Comparison of ENCODE assay signal across 1 cellular context in genomic region chr16:57244767-57245471, GRCh38.
TF ChIP-seq lines count a peak whose summit lies in the region.

Gene ARL2BP (plus strand): TSS chr16:57245259. CDS start chr16:57245368, 109 bp downstream.

TF ChIP-seq in HepG2, 621 proteins besides CTCF, POLR2A, EP300 and RAD21 (continued from another document and continues in another):
- TF ChIP-seq MYC (CRISPR knock-in tag; IDR thresholded peaks at IDR 0.05; ENCODE audit: borderline replicate concordance) (peak; percentile 91), SP1 (IDR thresholded peaks at IDR 0.05) (no peak), SP1 (CRISPR knock-in tag; IDR thresholded peaks at IDR 0.05) (peak; percentile 76; the same call in 1 of the 2 replicates), ZSCAN29 (CRISPR knock-in tag; conservative IDR thresholded peaks at IDR 0.05) (peak; percentile 58; the same call in 1 of the 2 replicates), IKZF1 (IDR thresholded peaks at IDR 0.05) (no peak), ZNF883 (CRISPR knock-in tag; IDR thresholded peaks at IDR 0.05; ENCODE audit: not compliant biosample characterization) (peak; percentile 97), RAD51 (IDR thresholded peaks at IDR 0.05; ENCODE audit: borderline replicate concordance) (no peak), ZNF879 (CRISPR knock-in tag; IDR thresholded peaks at IDR 0.05) (0 out of 2 replicates have a peak, but pooled peaks have one; percentile 77), ZNF580 (CRISPR knock-in tag; IDR thresholded peaks at IDR 0.05; ENCODE audit: borderline replicate concordance, low read depth) (no peak), ZNF24 (IDR thresholded peaks at IDR 0.05) (0 out of 2 replicates have a peak, but pooled peaks have one; percentile 13), ZNF598 (CRISPR knock-in tag; IDR thresholded peaks at IDR 0.05; ENCODE audit: borderline replicate concordance) (peak; percentile 69; the same call in 1 of the 2 replicates), ZNF367 (CRISPR knock-in tag; IDR thresholded peaks at IDR 0.05; ENCODE audit: borderline replicate concordance) (no peak), ZNF101 (CRISPR knock-in tag; IDR thresholded peaks at IDR 0.05; ENCODE audit: borderline replicate concordance, low read depth) (no peak; the same call in 1 of the 2 replicates), MED13 (CRISPR knock-in tag; IDR thresholded peaks at IDR 0.05) (peak; percentile 53; the same call in 1 of the 2 replicates), ZBTB1 (CRISPR knock-in tag; IDR thresholded peaks at IDR 0.05; ENCODE audit: borderline replicate concordance) (peak; percentile 22; the same call in 1 of the 2 replicates), ZNF800 (CRISPR knock-in tag; IDR thresholded peaks at IDR 0.05) (peak; percentile 82), RBM39 (IDR thresholded peaks at IDR 0.05; ENCODE audit: low read depth, low read length, poor library complexity, severe bottlenecking) (no peak), ZNF124 (CRISPR knock-in tag; IDR thresholded peaks at IDR 0.05) (peak; percentile 40; the same call in 1 of the 2 replicates), EED (CRISPR knock-in tag; IDR thresholded peaks at IDR 0.05) (no peak), KLF13 (CRISPR knock-in tag; IDR thresholded peaks at IDR 0.05) (0 out of 2 replicates have a peak, but pooled peaks have one; percentile 75), ZNF20 (CRISPR knock-in tag; IDR thresholded peaks at IDR 0.05) (no peak), ZNF484 (CRISPR knock-in tag; IDR thresholded peaks at IDR 0.05; ENCODE audit: borderline replicate concordance, low read depth) (no peak), HIVEP1 (CRISPR knock-in tag; IDR thresholded peaks at IDR 0.05) (peak; percentile 66), ZNF790 (CRISPR knock-in tag; IDR thresholded peaks at IDR 0.05; ENCODE audit: borderline replicate concordance) (no peak), FOXA1 (IDR thresholded peaks at IDR 0.05) (no peak), FOXA1 (CRISPR knock-in tag; IDR thresholded peaks at IDR 0.05) (no peak), ZNF383 (CRISPR knock-in tag; IDR thresholded peaks at IDR 0.05; ENCODE audit: borderline replicate concordance) (no peak), GABPB1 (CRISPR knock-in tag; IDR thresholded peaks at IDR 0.05) (peak; percentile 83), TCF12 (IDR thresholded peaks at IDR 0.05) (no peak), TCF12 (CRISPR knock-in tag; IDR thresholded peaks at IDR 0.05) (no peak; the same call in 1 of the 2 replicates), NR2F6 (IDR thresholded peaks at IDR 0.05) (no peak), NR2F6 (CRISPR knock-in tag; IDR thresholded peaks at IDR 0.05) (peak; percentile 52), MAFG (CRISPR knock-in tag; IDR thresholded peaks at IDR 0.05) (no peak), SETDB1 (CRISPR knock-in tag; IDR thresholded peaks at IDR 0.05; ENCODE audit: borderline replicate concordance) (no peak), ZNF564 (CRISPR knock-in tag; IDR thresholded peaks at IDR 0.05) (peak; percentile 71; the same call in 1 of the 2 replicates), PAX8 (CRISPR knock-in tag; IDR thresholded peaks at IDR 0.05; ENCODE audit: borderline replicate concordance) (peak; percentile 85; the same call in 1 of the 2 replicates)
- TF ChIP-seq, protein P1, sequence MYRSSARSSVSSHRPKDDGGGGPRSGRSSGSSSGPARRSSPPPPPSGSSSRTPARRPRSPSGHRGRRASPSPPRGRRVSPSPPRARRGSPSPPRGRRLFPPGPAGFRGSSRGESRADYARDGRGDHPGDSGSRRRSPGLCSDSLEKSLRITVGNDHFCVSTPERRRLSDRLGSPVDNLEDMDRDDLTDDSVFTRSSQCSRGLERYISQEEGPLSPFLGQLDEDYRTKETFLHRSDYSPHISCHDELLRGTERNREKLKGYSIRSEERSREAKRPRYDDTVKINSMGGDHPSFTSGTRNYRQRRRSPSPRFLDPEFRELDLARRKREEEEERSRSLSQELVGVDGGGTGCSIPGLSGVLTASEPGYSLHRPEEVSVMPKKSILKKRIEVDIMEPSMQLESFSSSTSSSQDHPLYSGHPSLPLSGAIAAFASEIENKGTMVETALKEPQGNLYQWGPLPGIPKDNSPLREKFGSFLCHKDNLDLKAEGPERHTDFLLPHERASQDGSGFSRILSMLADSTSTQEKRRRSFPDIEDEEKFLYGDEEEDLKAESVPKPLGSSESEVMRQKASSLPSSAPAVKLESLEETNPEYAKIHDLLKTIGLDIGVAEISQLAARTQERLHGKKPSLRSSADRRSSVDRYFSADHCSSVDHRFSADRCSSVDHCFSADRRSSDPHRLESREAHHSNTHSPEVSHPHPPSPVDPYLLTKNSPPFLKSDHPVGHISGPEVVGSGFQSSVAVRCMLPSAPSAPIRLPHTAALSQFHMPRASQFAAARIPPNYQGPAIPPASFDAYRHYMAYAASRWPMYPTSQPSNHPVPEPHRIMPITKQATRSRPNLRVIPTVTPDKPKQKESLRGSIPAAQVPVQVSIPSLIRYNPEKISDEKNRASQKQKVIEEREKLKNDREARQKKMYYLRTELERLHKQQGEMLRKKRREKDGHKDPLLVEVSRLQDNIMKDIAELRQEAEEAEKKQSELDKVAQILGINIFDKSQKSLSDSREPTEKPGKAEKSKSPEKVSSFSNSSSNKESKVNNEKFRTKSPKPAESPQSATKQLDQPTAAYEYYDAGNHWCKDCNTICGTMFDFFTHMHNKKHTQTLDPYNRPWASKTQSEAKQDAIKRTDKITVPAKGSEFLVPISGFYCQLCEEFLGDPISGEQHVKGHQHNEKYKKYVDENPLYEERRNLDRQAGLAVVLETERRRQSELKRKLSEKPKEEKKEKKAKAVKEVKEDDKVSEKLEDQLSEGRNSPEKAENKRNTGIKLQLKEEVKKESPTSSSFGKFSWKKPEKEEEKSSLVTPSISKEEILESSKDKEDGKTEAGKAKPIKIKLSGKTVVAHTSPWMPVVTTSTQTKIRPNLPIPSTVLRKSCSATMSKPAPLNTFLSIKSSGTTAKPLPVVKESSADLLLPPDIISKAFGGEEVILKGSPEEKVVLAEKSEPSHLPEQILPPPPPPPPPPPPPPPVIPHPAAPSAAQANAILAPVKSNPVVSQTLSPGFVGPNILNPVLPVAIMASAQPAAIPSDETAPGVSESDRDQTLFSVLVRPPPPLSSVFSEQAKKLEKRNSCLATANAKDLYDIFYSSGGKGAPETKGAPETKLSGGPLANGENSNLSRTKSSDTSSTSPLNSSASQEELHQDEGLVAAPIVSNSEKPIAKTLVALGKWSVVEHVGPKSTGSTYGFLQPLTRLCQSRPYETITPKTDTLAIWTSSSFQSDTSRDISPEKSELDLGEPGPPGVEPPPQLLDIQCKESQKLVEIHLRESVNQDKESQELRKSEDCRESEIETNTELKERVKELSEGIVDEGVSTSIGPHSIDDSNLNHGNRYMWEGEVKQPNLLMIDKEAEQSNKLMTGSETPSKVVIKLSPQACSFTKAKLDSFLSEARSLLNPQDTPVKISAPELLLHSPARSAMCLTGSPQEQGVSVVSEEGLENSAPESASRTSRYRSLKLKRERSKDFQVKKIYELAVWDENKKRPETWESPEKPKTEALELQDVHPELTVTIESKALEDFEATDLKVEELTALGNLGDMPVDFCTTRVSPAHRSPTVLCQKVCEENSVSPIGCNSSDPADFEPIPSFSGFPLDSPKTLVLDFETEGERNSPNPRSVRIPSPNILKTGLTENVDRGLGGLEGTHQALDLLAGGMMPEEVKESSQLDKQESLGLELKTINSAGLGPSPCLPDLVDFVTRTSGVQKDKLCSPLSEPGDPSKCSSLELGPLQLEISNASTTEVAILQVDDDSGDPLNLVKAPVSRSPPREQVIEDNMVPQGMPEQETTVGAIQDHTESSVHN (CRISPR knock-in tag; IDR thresholded peaks at IDR 0.05): peak; percentile 67; the same call in 1 of the 2 replicates
- TF ChIP-seq, protein P2, sequence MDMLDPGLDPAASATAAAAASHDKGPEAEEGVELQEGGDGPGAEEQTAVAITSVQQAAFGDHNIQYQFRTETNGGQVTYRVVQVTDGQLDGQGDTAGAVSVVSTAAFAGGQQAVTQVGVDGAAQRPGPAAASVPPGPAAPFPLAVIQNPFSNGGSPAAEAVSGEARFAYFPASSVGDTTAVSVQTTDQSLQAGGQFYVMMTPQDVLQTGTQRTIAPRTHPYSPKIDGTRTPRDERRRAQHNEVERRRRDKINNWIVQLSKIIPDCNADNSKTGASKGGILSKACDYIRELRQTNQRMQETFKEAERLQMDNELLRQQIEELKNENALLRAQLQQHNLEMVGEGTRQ (IDR thresholded peaks at IDR 0.05; ENCODE audit: low read depth, low read length): no peak
- TF ChIP-seq, protein P2 (CRISPR knock-in tag; IDR thresholded peaks at IDR 0.05; ENCODE audit: borderline replicate concordance): peak; percentile 54; the same call in 1 of the 2 replicates
- TF ChIP-seq, protein P3, sequence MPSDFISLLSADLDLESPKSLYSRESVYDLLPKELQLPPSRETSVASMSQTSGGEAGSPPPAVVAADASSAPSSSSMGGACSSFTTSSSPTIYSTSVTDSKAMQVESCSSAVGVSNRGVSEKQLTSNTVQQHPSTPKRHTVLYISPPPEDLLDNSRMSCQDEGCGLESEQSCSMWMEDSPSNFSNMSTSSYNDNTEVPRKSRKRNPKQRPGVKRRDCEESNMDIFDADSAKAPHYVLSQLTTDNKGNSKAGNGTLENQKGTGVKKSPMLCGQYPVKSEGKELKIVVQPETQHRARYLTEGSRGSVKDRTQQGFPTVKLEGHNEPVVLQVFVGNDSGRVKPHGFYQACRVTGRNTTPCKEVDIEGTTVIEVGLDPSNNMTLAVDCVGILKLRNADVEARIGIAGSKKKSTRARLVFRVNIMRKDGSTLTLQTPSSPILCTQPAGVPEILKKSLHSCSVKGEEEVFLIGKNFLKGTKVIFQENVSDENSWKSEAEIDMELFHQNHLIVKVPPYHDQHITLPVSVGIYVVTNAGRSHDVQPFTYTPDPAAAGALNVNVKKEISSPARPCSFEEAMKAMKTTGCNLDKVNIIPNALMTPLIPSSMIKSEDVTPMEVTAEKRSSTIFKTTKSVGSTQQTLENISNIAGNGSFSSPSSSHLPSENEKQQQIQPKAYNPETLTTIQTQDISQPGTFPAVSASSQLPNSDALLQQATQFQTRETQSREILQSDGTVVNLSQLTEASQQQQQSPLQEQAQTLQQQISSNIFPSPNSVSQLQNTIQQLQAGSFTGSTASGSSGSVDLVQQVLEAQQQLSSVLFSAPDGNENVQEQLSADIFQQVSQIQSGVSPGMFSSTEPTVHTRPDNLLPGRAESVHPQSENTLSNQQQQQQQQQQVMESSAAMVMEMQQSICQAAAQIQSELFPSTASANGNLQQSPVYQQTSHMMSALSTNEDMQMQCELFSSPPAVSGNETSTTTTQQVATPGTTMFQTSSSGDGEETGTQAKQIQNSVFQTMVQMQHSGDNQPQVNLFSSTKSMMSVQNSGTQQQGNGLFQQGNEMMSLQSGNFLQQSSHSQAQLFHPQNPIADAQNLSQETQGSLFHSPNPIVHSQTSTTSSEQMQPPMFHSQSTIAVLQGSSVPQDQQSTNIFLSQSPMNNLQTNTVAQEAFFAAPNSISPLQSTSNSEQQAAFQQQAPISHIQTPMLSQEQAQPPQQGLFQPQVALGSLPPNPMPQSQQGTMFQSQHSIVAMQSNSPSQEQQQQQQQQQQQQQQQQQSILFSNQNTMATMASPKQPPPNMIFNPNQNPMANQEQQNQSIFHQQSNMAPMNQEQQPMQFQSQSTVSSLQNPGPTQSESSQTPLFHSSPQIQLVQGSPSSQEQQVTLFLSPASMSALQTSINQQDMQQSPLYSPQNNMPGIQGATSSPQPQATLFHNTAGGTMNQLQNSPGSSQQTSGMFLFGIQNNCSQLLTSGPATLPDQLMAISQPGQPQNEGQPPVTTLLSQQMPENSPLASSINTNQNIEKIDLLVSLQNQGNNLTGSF (CRISPR knock-in tag; IDR thresholded peaks at IDR 0.05): peak; percentile 79
- TF ChIP-seq, protein P4, sequence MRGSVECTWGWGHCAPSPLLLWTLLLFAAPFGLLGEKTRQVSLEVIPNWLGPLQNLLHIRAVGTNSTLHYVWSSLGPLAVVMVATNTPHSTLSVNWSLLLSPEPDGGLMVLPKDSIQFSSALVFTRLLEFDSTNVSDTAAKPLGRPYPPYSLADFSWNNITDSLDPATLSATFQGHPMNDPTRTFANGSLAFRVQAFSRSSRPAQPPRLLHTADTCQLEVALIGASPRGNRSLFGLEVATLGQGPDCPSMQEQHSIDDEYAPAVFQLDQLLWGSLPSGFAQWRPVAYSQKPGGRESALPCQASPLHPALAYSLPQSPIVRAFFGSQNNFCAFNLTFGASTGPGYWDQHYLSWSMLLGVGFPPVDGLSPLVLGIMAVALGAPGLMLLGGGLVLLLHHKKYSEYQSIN (CRISPR knock-in tag; IDR thresholded peaks at IDR 0.05; ENCODE audit: borderline replicate concordance): no peak
